7 cellular contexts compared by ENCODE assay signal in genomic region chr4:108201774-108202173, GRCh38. TPM values are rescaled to one million over a fixed set of nuclear protein-coding genes. Genes with fewer than 3 reads are reported as not detected.
"Had no signal": no experiment of that assay in that cellular context is flagged by ENCODE, and none has a peak within 500 bp of the region (broad histone marks: within the 10 kb centered on the region; RNA-seq: fewer than 3 reads in every experiment).

No MANE protein-coding gene starts in this region.

- H3K4me1 ChIP-seq: HAP-1 had no signal

- H3K4me3 ChIP-seq: GM23248, HAP-1, K562 had no signal

- H3K27ac ChIP-seq: GM23248 had no signal

- H3K9me3 ChIP-seq: HAP-1 had no signal

- DNase-seq: GM23248, GOT3, H7, IMR-90 had no signal

- ATAC-seq: HCT116, K562 had no signal

- H3K36me3 ChIP-seq: HAP-1 had no signal

RNA-seq across cellular contexts. Expression of gene LEF1, which starts 33.0 kb away (rescaled TPM):
- total RNA-seq: GM23248 had no signal
